In genomic region chr7:75077552-75077951, GRCh38 we compare ENCODE assay signal across 8 cellular contexts. TPM values are rescaled to one million over a fixed set of nuclear protein-coding genes. Genes with fewer than 3 reads are reported as not detected.
A peak's percentile ranks its signal among the peaks of the same experiment; 100 is the strongest.
DNase-seq lines count a peak whose midpoint lies in the region; ATAC-seq and TF ChIP-seq lines count a peak whose summit lies in the region.
"Not testable (repeated sequence)": the region's sequence is repeated elsewhere in the genome, so short reads cannot be mapped to it uniquely, and the experiment has no call there.

No MANE protein-coding gene starts in this region.

- intact Hi-C loops in breast epithelium (cut with DNase I; ENCODE audit: low total_unique reads); gastrocnemius medialis (cut with DNase I; ENCODE audit: low total_unique reads); testis (cut with DNase I; ENCODE audit: low total_unique reads): not testable (repeated sequence)

- TF ChIP-seq POLR2A in breast epithelium (IDR thresholded peaks at IDR 0.05); gastrocnemius medialis (IDR thresholded peaks at IDR 0.05); testis (IDR thresholded peaks at IDR 0.05): not testable (repeated sequence)

- not testable (repeated sequence) for H3K4me3 Mint-ChIP-seq in immature natural killer cell

- H4K20me1 ChIP-seq in DOHH2 (ENCODE audit: control insufficient read depth, insufficient read depth, low read depth, low read length), result not testable (repeated sequence)

- not testable (repeated sequence) for H3K4me2 ChIP-seq in DOHH2 (ENCODE audit: low read length)

- 38 to 39% methylated on average over 2 to 5 of the region's 5 CpGs for WGBS in testis, 2 donors

- H3K9me2 ChIP-seq in DOHH2 (replicated peaks; ENCODE audit: control insufficient read depth, low read length), result not testable (repeated sequence)

- H3K9me3 Mint-ChIP-seq in immature natural killer cell, result not testable (repeated sequence)

- not testable (repeated sequence) for H3K4me3 ChIP-seq in DOHH2 (ENCODE audit: low read length); breast epithelium; gastrocnemius medialis; testis

- H3K36me3 Mint-ChIP-seq in immature natural killer cell, result not testable (repeated sequence)

- H3K9me3 ChIP-seq in DOHH2 (ENCODE audit: control insufficient read depth, insufficient read depth, low read length); breast epithelium; gastrocnemius medialis; testis: not testable (repeated sequence)

- H3K27ac Mint-ChIP-seq in immature natural killer cell, result not testable (repeated sequence)

- not testable (repeated sequence) for H3K27me3 ChIP-seq in DOHH2 (ENCODE audit: control insufficient read depth, low read length); breast epithelium; gastrocnemius medialis; testis

- peak; percentile 11 to 13 for ATAC-seq in gastrocnemius medialis

- H3K4me1 Mint-ChIP-seq in immature natural killer cell, result not testable (repeated sequence)

- H3K36me3 ChIP-seq in DOHH2 (ENCODE audit: control insufficient read depth, low read length); breast epithelium; gastrocnemius medialis; testis (ENCODE audit: low read depth, missing control alignments): not testable (repeated sequence)

- DNase-seq in NCI-H146 (lab: John Stamatoyannopoulos, UW) (peak; percentile 35), SIG-M5 treated with dmso at 0.1 percent for 504 hours (lab: John Stamatoyannopoulos, UW; ENCODE audit: unreplicated experiment) (peak; percentile 49), breast epithelium (ENCODE audit: low spot score in 2 of 2) (peak in 1 of 2 donors; percentile 77), immature natural killer cell (peak; percentile 48 to 65 (median 62)), gastrocnemius medialis (peak; percentile 23 to 36), testis (peak; percentile 83)
- peak; percentile 48 to 60 for DNase-seq in activated CD8-positive, alpha-beta memory T cell treated with anti-CD3 and anti-CD28 coated beads for 4 hours (ENCODE audit: low read depth in 2 of 2)

- not testable (repeated sequence) for H3K27me3 Mint-ChIP-seq in immature natural killer cell (ENCODE audit: low read depth in 3 of 3)

- H3K79me2 ChIP-seq in DOHH2 (ENCODE audit: control insufficient read depth, low read length), result peaks cover 14% of the 10 kb centered on the region

- not testable (repeated sequence) for H3K4me1 ChIP-seq in DOHH2 (ENCODE audit: control insufficient read depth, low read length); breast epithelium; gastrocnemius medialis; testis

- not testable (repeated sequence) for H3F3A ChIP-seq in DOHH2 (ENCODE audit: control insufficient read depth, insufficient read depth)

- in situ Hi-C loops in gastrocnemius medialis (cut with MboI; ENCODE audit: low sequenced_read_pairs in 4 of 4), result not testable (repeated sequence)

- TF ChIP-seq CTCF in DOHH2 (IDR thresholded peaks at IDR 0.05; ENCODE audit: low read depth, low read length, poor library complexity, severe bottlenecking) (peak; percentile 30), breast epithelium (IDR thresholded peaks at IDR 0.05) (peak; percentile 38 to 64 (median 48)), gastrocnemius medialis (IDR thresholded peaks at IDR 0.05 in 4 of 5, conservative IDR thresholded peaks at IDR 0.05 in 1 of 5) (peak; percentile 46 to 73 (median 57)), testis (IDR thresholded peaks at IDR 0.05) (peak; percentile 36 to 70 (median 41))

- H3K27ac ChIP-seq in DOHH2 (ENCODE audit: low read depth, low read length); breast epithelium; gastrocnemius medialis; testis: not testable (repeated sequence)

RNA-seq across cellular contexts. Expression of gene RCC1L, which starts 4.0 kb away (rescaled TPM):
- total RNA-seq in breast epithelium, result 10 to 100 TPM; 29.8 to 42.7 (median 36.9) TPM
- polyA plus RNA-seq in immature natural killer cell, result 10 to 100 TPM; 29.4 to 54.5 (median 40.7) TPM
- 100 to 1,000 TPM in 1 of 4 donors, 10 to 100 TPM in 3; 52.7 to 101 (median 61.0) TPM for total RNA-seq in gastrocnemius medialis
- 10 to 100 TPM; 48.7 to 54.3 TPM for total RNA-seq in testis
- polyA plus RNA-seq in testis (ENCODE audit: insufficient read depth, low read depth, low replicate concordance), result 35.1 TPM

RNA-seq across cellular contexts. Expression of gene GTF2IRD2B, which starts 14.8 kb away (rescaled TPM):
- 100 to 1,000 TPM in 1 of 3 donors, 10 to 100 TPM in 2; 72.6 to 107 (median 73.7) TPM for total RNA-seq in breast epithelium
- 10 to 100 TPM; 17.6 to 35.5 (median 33.0) TPM for polyA plus RNA-seq in immature natural killer cell
- 10 to 100 TPM; 49.7 to 64.7 (median 60.1) TPM for total RNA-seq in gastrocnemius medialis
- 10 to 100 TPM; 44.4 to 63.1 TPM for total RNA-seq in testis
- 19.9 TPM for polyA plus RNA-seq in testis (ENCODE audit: insufficient read depth, low read depth, low replicate concordance)
